18 cellular contexts compared by ENCODE assay signal in genomic region chr2:152537252-152537651, GRCh38.
DNase-seq lines count a peak whose midpoint lies in the region; ATAC-seq and TF ChIP-seq lines count a peak whose summit lies in the region.
"Had no signal": no experiment of that assay in that cellular context is flagged by ENCODE, and none has a peak within 500 bp of the region (broad histone marks: within the 10 kb centered on the region; RNA-seq: fewer than 3 reads in every experiment).

No MANE protein-coding gene starts in this region.

- H3K4me1 Mint-ChIP-seq in chondrocyte (ENCODE audit: low read depth), result peaks cover 46% of the 10 kb centered on the region
- H3K4me1 Mint-ChIP-seq: activated CD8-positive, alpha-beta memory T cell treated with anti-CD3 and anti-CD28 coated beads, Interleukin-2, amount 10 ng/mL, durations not matched to agents 7 days and 5 days had no signal

- peaks cover 12% of the 10 kb centered on the region for H3K4me1 ChIP-seq in mucosa of descending colon (ENCODE audit: low read depth)

- DNase-seq in CD1c-positive myeloid dendritic cell (ENCODE audit: extremely low spot score) (peak; percentile 54), NCI-H69 (lab: John Stamatoyannopoulos, UW) (peak; percentile 52), choroid plexus epithelial cell (ENCODE audit: low read depth) (peak; percentile 71), mucosa of descending colon (no peak), chondrocyte (ENCODE audit: low spot score) (no peak), NCI-H2196 treated with DMSO at 0.1 percent for 48 hours (lab: John Stamatoyannopoulos, UW; ENCODE audit: unreplicated experiment) (no peak), NCI-H510A treated with DMSO at 0.1 percent for 48 hours (lab: John Stamatoyannopoulos, UW) (no peak), left ventricle myocardium superior (no peak)
- DNase-seq: activated CD8-positive, alpha-beta memory T cell treated with anti-CD3 and anti-CD28 coated beads, Interleukin-2, amount 10 ng/mL, durations not matched to agents 7 days and 5 days; activated naive CD4-positive, alpha-beta T cell; cortex of kidney; hippocampal formation; right cardiac atrium; stimulated activated CD4-positive, alpha-beta T cell treated with anti-CD3 and anti-CD28 coated beads, Interleukin-4, amount 100 ng/mL, for 24 hours; SW 1271; transverse colon had no signal

- TF ChIP-seq CTCF in choroid plexus epithelial cell (conservative IDR thresholded peaks at IDR 0.05; ENCODE audit: low read depth, low read length) (no peak), mucosa of descending colon (IDR thresholded peaks at IDR 0.05) (no peak), chondrocyte (IDR thresholded peaks at IDR 0.05) (no peak)

- no peaks in the 10 kb centered on the region for H3K27me3 Mint-ChIP-seq in chondrocyte (ENCODE audit: low read depth)

- no peaks in the 10 kb centered on the region for H3K9me3 ChIP-seq in mucosa of descending colon
- H3K9me3 ChIP-seq: transverse colon had no signal

- H3K36me3 ChIP-seq in mucosa of descending colon (ENCODE audit: low read depth), result no peaks in the 10 kb centered on the region
- H3K36me3 ChIP-seq: neural progenitor cell, transverse colon had no signal

- intact Hi-C loops in mucosa of descending colon (cut with DNase I, micrococcal nuclease) (no loop called here), left ventricle myocardium superior (cut with micrococcal nuclease) (no loop called here)

- H3K36me3 Mint-ChIP-seq in chondrocyte (ENCODE audit: low read depth), result peaks cover 2% of the 10 kb centered on the region
- H3K36me3 Mint-ChIP-seq: activated CD8-positive, alpha-beta memory T cell treated with anti-CD3 and anti-CD28 coated beads, Interleukin-2, amount 10 ng/mL, durations not matched to agents 7 days and 5 days; neural progenitor cell had no signal

- H3K4me3 ChIP-seq in choroid plexus epithelial cell (ENCODE audit: low read depth, low read length) (no peak overlapping the region), mucosa of descending colon (no peak overlapping the region)
- H3K4me3 ChIP-seq: neural progenitor cell, transverse colon had no signal

- peak; percentile 8 for ATAC-seq in mucosa of descending colon
- ATAC-seq in left ventricle myocardium superior, result no peak
- ATAC-seq: activated CD4-positive, CD25-positive, alpha-beta regulatory T cell treated with anti-CD3 and anti-CD28 coated beads, Interleukin-2, amount 50 U/mL, for 24 hours; activated CD8-positive, alpha-beta memory T cell treated with anti-CD3 and anti-CD28 coated beads, Interleukin-2, amount 10 ng/mL, durations not matched to agents 7 days and 5 days; right cardiac atrium had no signal

- H3K9me3 Mint-ChIP-seq in chondrocyte (ENCODE audit: low read depth), result no peaks in the 10 kb centered on the region
- H3K9me3 Mint-ChIP-seq: neural progenitor cell had no signal

- no peak overlapping the region for H3K27ac Mint-ChIP-seq in chondrocyte (ENCODE audit: unreplicated experiment)
- H3K27ac Mint-ChIP-seq: activated CD8-positive, alpha-beta memory T cell treated with anti-CD3 and anti-CD28 coated beads, Interleukin-2, amount 10 ng/mL, durations not matched to agents 7 days and 5 days had no signal

- no peak overlapping the region for H3K4me3 Mint-ChIP-seq in chondrocyte (ENCODE audit: unreplicated experiment)
- H3K4me3 Mint-ChIP-seq: activated CD8-positive, alpha-beta memory T cell treated with anti-CD3 and anti-CD28 coated beads, Interleukin-2, amount 10 ng/mL, durations not matched to agents 7 days and 5 days; neural progenitor cell had no signal

Comparison
In these comparisons a context has a peak if more than half of its experiments do, and no peak if none do; other contexts are left out.
1. DNase-seq: peak in CD1c-positive myeloid dendritic cell (single experiment), NCI-H69 (single experiment) and choroid plexus epithelial cell (single experiment); none in mucosa of descending colon (0 of 3), chondrocyte (single experiment), NCI-H2196 treated with DMSO at 0.1 percent for 48 hours (single experiment), NCI-H510A treated with DMSO at 0.1 percent for 48 hours (single experiment) and left ventricle myocardium superior (single experiment).